ENCODE assay signal across 2 cellular contexts in genomic region chr4:6763330-6763851, GRCh38.
TF ChIP-seq lines count a peak whose summit lies in the region.

No MANE protein-coding gene starts in this region.

TF ChIP-seq in HCT116, 20 proteins besides CTCF, POLR2A, EP300 and RAD21:
- TF ChIP-seq ELF1 (IDR thresholded peaks at IDR 0.05; ENCODE audit: borderline replicate concordance, low read depth) = no peak
- TF ChIP-seq, protein P1, sequence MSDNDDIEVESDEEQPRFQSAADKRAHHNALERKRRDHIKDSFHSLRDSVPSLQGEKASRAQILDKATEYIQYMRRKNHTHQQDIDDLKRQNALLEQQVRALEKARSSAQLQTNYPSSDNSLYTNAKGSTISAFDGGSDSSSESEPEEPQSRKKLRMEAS (IDR thresholded peaks at IDR 0.05) = no peak
- no peak for TF ChIP-seq JUND (IDR thresholded peaks at IDR 0.05)
- TF ChIP-seq ZFX (IDR thresholded peaks at IDR 0.05) = no peak
- TF ChIP-seq SIN3A (IDR thresholded peaks at IDR 0.05; ENCODE audit: low read depth) = no peak
- no peak for TF ChIP-seq EZH2phosphoT487 (IDR thresholded peaks at IDR 0.05; ENCODE audit: borderline replicate concordance)
- no peak for TF ChIP-seq POLR2AphosphoS5 (IDR thresholded peaks at IDR 0.05; ENCODE audit: low read depth, low read length)
- no peak for TF ChIP-seq SRF (IDR thresholded peaks at IDR 0.05; ENCODE audit: low read depth)

TF ChIP-seq in H1, 55 proteins besides CTCF, POLR2A, EP300 and RAD21:
- TF ChIP-seq ASH2L (IDR thresholded peaks at IDR 0.05; ENCODE audit: low read length) = no peak
- no peak for TF ChIP-seq YY1 (IDR thresholded peaks at IDR 0.05; ENCODE audit: low read depth, low read length)
- TF ChIP-seq ATF2 (IDR thresholded peaks at IDR 0.05; ENCODE audit: low read length) = no peak
- TF ChIP-seq, protein P1 (IDR thresholded peaks at IDR 0.05) = no peak
- TF ChIP-seq TAF7 (optimal IDR thresholded peaks at IDR 0.05; ENCODE audit: borderline replicate concordance, low read depth, low read length) = no peak
- no peak for TF ChIP-seq RFX5 (IDR thresholded peaks at IDR 0.05; ENCODE audit: borderline replicate concordance, low read depth, low read length)
TF ChIP-seq in H1: peak in this region for 0.
